In genomic region chr20:17560344-17561074, GRCh38 we compare ENCODE assay signal across 1 cellular context.
TF ChIP-seq lines count a peak whose summit lies in the region.

No MANE protein-coding gene starts in this region.

TF ChIP-seq in HepG2, 621 proteins besides CTCF, POLR2A, EP300 and RAD21:
- TF ChIP-seq NR2F2 (IDR thresholded peaks at IDR 0.05; ENCODE audit: borderline replicate concordance, low read depth) (no peak), ZNF20 (CRISPR knock-in tag; IDR thresholded peaks at IDR 0.05) (no peak), MEIS1 (CRISPR knock-in tag; IDR thresholded peaks at IDR 0.05; ENCODE audit: borderline replicate concordance) (no peak), ZKSCAN1 (IDR thresholded peaks at IDR 0.05; ENCODE audit: low read length) (peak; percentile 81), DNMT3B (CRISPR knock-in tag; conservative IDR thresholded peaks at IDR 0.05) (no peak), ATF7 (IDR thresholded peaks at IDR 0.05) (peak; percentile 77), ATF7 (CRISPR knock-in tag; IDR thresholded peaks at IDR 0.05) (no peak), ZNF251 (CRISPR knock-in tag; IDR thresholded peaks at IDR 0.05) (no peak)
